In the genomic region with DNA sequence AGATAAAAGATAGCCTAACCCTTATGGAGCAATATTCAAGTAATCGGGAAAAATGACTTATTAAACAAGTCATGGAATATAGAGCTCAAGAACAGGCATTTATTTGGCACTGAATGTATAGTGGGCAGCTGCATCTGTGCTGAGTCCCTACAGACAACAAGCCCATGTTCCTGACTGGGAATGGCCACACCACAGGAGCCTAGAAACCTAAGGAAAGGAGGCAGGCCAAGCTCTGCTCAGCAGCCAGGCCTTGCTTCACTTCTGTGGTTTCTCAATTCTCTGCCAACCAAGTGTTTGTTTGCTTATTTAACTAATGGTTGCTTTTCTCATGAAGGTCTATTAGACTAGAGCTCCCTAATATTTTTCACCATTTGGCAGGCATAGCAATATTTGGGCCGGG, we compare ENCODE assay signal across 27 cellular contexts. TPM values are rescaled to one million over a fixed set of nuclear protein-coding genes. Genes with fewer than 3 reads are reported as not detected.
DNase-seq lines count a peak whose midpoint lies in the region; ATAC-seq and TF ChIP-seq lines count a peak whose summit lies in the region.
"Had no signal": no experiment of that assay in that cellular context is flagged by ENCODE, and none has a peak within 500 bp of the region (broad histone marks: within the 10 kb centered on the region; RNA-seq: fewer than 3 reads in every experiment).

No MANE protein-coding gene starts in this region.

- intact Hi-C loops in PC-9 (cut with micrococcal nuclease; ENCODE audit: unreplicated experiment) = no loop called here

- peaks cover 47% of the 10 kb centered on the region for H3K4me1 ChIP-seq in PC-9 (replicated peaks; ENCODE audit: insufficient read depth)

- peaks cover 6% of the 10 kb centered on the region; the same call in 1 of the 2 replicates for H4K20me1 ChIP-seq in PC-9 (ENCODE audit: insufficient read depth)

- H3K36me3 ChIP-seq in PC-9 (ENCODE audit: low read depth) = peaks cover 50% of the 10 kb centered on the region

- TF ChIP-seq CTCF in AG10803 (conservative IDR thresholded peaks at IDR 0.05; ENCODE audit: low read length) (no peak), PC-9 (conservative IDR thresholded peaks at IDR 0.05) (no peak), choroid plexus epithelial cell (conservative IDR thresholded peaks at IDR 0.05; ENCODE audit: low read depth, low read length) (no peak)

- ATAC-seq in GM19351 (IDR thresholded peaks at IDR 0.05; ENCODE audit: unreplicated experiment) (no peak), GM19452 (IDR thresholded peaks at IDR 0.05; ENCODE audit: unreplicated experiment) (no peak)
- ATAC-seq: activated CD4-positive, alpha-beta T cell treated with anti-CD3 and anti-CD28 coated beads for 36 hours; activated CD8-positive, alpha-beta T cell treated with anti-CD3 and anti-CD28 coated beads, Interleukin-2, amount 10 ng/mL, durations not matched to agents 7 days and 5 days; body of pancreas; CD8-positive, alpha-beta T cell; natural killer cell treated with Interleukin-12 subunit alpha and Interleukin-12 subunit beta and Interleukin-15 and Interleukin-18, amount 100 ng/mL, for 72 hours had no signal

- CTCF ChIA-PET in PC-9 (lab: Charles Lee) = no interaction called here

- H3K4me3 ChIP-seq in AG10803 (ENCODE audit: low read length) (no peak overlapping the region), PC-9 (no peak overlapping the region), choroid plexus epithelial cell (ENCODE audit: low read depth, low read length) (no peak overlapping the region)
- H3K4me3 ChIP-seq: body of pancreas, hepatocyte, left ventricle myocardium inferior, smooth muscle cell, upper lobe of left lung had no signal

- peak; percentile 27 for DNase-seq in AG10803 (ENCODE audit: low read depth)
- DNase-seq in PC-9 = no peak
- peak; percentile 51 for DNase-seq in choroid plexus epithelial cell (ENCODE audit: low read depth)
- peak; percentile 33 for DNase-seq in medulla oblongata (ENCODE audit: extremely low spot score)
- no peak for DNase-seq in NCI-H2171 treated with DMSO at 0.1 percent for 48 hours (lab: John Stamatoyannopoulos, UW)
- DNase-seq in cerebellar cortex (ENCODE audit: low spot score) = no peak
- DNase-seq: activated CD4-positive, alpha-beta T cell treated with anti-CD3 and anti-CD28 coated beads for 36 hours; activated CD8-positive, alpha-beta T cell treated with anti-CD3 and anti-CD28 coated beads, Interleukin-2, amount 10 ng/mL, durations not matched to agents 7 days and 5 days; activated effector memory CD4-positive, alpha-beta T cell treated with Interleukin-2 at 50 U/mL for 16 hours; activated naive CD8-positive, alpha-beta T cell treated with anti-CD3 and anti-CD28 coated beads for 36 hours; body of pancreas; CD8-positive, alpha-beta T cell; DMS153; foreskin melanocyte; left ventricle myocardium inferior; NCI-H1417; NCI-H2029 treated with DMSO at 0.1 percent for 48 hours; NCI-H345; NCI-H748 treated with DMSO at 0.1 percent for 48 hours; stimulated activated CD4-positive, alpha-beta T cell treated with anti-CD3 and anti-CD28 coated beads, Interleukin-2, amount 100 ng/mL, for 24 hours; T-helper 2 cell; upper lobe of left lung had no signal

- peak overlapping the region; percentile 20; the same call in 1 of the 2 replicates for H3K27ac ChIP-seq in PC-9
- H3K27ac ChIP-seq: hepatocyte, upper lobe of left lung had no signal

- no peak overlapping the region for H2AFZ ChIP-seq in PC-9
- H2AFZ ChIP-seq: hepatocyte had no signal

- H3K79me2 ChIP-seq in PC-9 (ENCODE audit: low read depth) = no peaks in the 10 kb centered on the region

- no peaks in the 10 kb centered on the region for H3K27me3 ChIP-seq in PC-9 (ENCODE audit: insufficient read depth, low read depth)
- H3K27me3 ChIP-seq: body of pancreas, hepatocyte, upper lobe of left lung had no signal

- POLR2A ChIA-PET in PC-9 (lab: Charles Lee; ENCODE audit: unreplicated experiment) = no interaction called here

- H3K9me3 ChIP-seq in PC-9 (ENCODE audit: insufficient read depth, low read depth) = no peaks in the 10 kb centered on the region
- H3K9me3 ChIP-seq: body of pancreas, left ventricle myocardium inferior, upper lobe of left lung had no signal

- peaks cover 46% of the 10 kb centered on the region for H3F3A ChIP-seq in PC-9 (ENCODE audit: insufficient read depth, low read depth)

- H3K4me2 ChIP-seq in PC-9 = no peak overlapping the region
- H3K4me2 ChIP-seq: hepatocyte, smooth muscle cell had no signal

- no TSS peak for BruUV-seq in PC-9 (replicated peaks; lab: Mats Ljungman, UMichigan)

- H3K9me2 ChIP-seq in PC-9 (ENCODE audit: insufficient read depth) = no peaks in the 10 kb centered on the region

RNA-seq across cellular contexts. Expression of a gene that starts 21.5 kb away (rescaled TPM):
- total RNA-seq in PC-9 (2021) = 191 and 232 TPM in 2 replicates

RNA-seq across cellular contexts. Expression of a gene that starts 50.6 kb away (rescaled TPM):
- total RNA-seq in PC-9 (2021) = 25.4 and 25.5 TPM in 2 replicates

Comparison
In these comparisons a context has a peak if more than half of its experiments do, and no peak if none do; other contexts are left out.
1. DNase-seq: peak in AG10803 (single experiment), choroid plexus epithelial cell (single experiment) and medulla oblongata (single experiment); none in PC-9 (0 of 2), NCI-H2171 treated with DMSO at 0.1 percent for 48 hours (single experiment) and cerebellar cortex (single experiment).